ENCODE assay signal across 20 cellular contexts in genomic region chr18:74197705-74198341, GRCh38. TPM values are rescaled to one million over a fixed set of nuclear protein-coding genes. Genes with fewer than 3 reads are reported as not detected.
DNase-seq lines count a peak whose midpoint lies in the region; ATAC-seq, FAIRE-seq and TF ChIP-seq lines count a peak whose summit lies in the region.
"Had no signal": no experiment of that assay in that cellular context is flagged by ENCODE, and none has a peak within 500 bp of the region (broad histone marks: within the 10 kb centered on the region; RNA-seq: fewer than 3 reads in every experiment).

No MANE protein-coding gene starts in this region.

- H3K4me3 ChIP-seq in heart right ventricle (no peak overlapping the region), choroid plexus epithelial cell (ENCODE audit: low read depth, low read length) (no peak overlapping the region), lung (no peak overlapping the region), prostate gland (no peak overlapping the region)
- H3K4me3 ChIP-seq: ascending aorta, MG63, SK-N-MC had no signal

- H3K4me1 ChIP-seq in heart right ventricle (peaks cover 0 to 4% (median 2%) of the 10 kb centered on the region in 9 donors), lung (ENCODE audit: control insufficient read depth in 2 of 2, insufficient read depth in 2 of 2, low read length in 2 of 2) (peaks cover 0 to 14% of the 10 kb centered on the region in 2 donors), prostate gland (replicated peaks) (no peaks in the 10 kb centered on the region)
- H3K4me1 ChIP-seq: ascending aorta had no signal

- intact Hi-C loops in Right ventricle myocardium inferior (cut with DNase I), result loop anchor here (5.0 to 10.0 kb wide), 2 partner anchors 297 to 354 kb away; partner anchors contain the start of gene CNDP2
- intact Hi-C loops in heart right ventricle (cut with DNase I), result loop anchor here (2.0 to 10.0 kb wide), 12 partner anchors 95 to 359 kb away; partner anchors contain the start of gene CNDP2 (in 2 of the 10)
- intact Hi-C loops in prostate gland (cut with DNase I), result loop anchor here (2.0 to 10.0 kb wide), 2 partner anchors 147 to 357 kb away; no protein-coding TSS in a partner anchor

- TF ChIP-seq POLR2A in prostate gland (IDR thresholded peaks at IDR 0.05) (no peak), GM12892 (IDR thresholded peaks at IDR 0.05; ENCODE audit: low read depth, low read length) (no peak)

- no peaks in the 10 kb centered on the region for H3K9me3 ChIP-seq in heart right ventricle
- no peaks in the 10 kb centered on the region for H3K9me3 ChIP-seq in lung (ENCODE audit: control insufficient read depth in 2 of 2, insufficient read depth in 1 of 2, low read length in 1 of 2)
- H3K9me3 ChIP-seq in prostate gland, result no peaks in the 10 kb centered on the region
- H3K9me3 ChIP-seq: ascending aorta, MG63 had no signal

- H3K36me3 ChIP-seq in heart right ventricle (no peaks in the 10 kb centered on the region), lung (ENCODE audit: control insufficient read depth in 2 of 2, insufficient read depth in 2 of 2, low read length in 2 of 2) (no peaks in the 10 kb centered on the region), prostate gland (no peaks in the 10 kb centered on the region)
- H3K36me3 ChIP-seq: ascending aorta, MG63 had no signal

- ATAC-seq in Right ventricle myocardium inferior, result peak; percentile 16
- no peak for ATAC-seq in heart right ventricle
- ATAC-seq in lung (ENCODE audit: insufficient read depth, low FRiP score), result peak; percentile 70

- 73 to 74% methylated on average over 11 of the region's 11 CpGs for WGBS in heart right ventricle, 2 donors
- WGBS in lung, 2 donors, result 70 to 77% methylated on average over 11 of the region's 11 CpGs
- WGBS in prostate gland, result 77% methylated on average over 11 of the region's 11 CpGs

- DNase-seq in Right ventricle myocardium inferior (ENCODE audit: missing footprints) (no peak), heart right ventricle (no peak), choroid plexus epithelial cell (ENCODE audit: low read depth) (peak; percentile 11), lung (ENCODE audit: low spot score) (peak; percentile 77), ureter (ENCODE audit: low spot score) (peak; percentile 72), NCI-H446 treated with DMSO at 0.1 percent for 48 hours (lab: John Stamatoyannopoulos, UW) (no peak), prostate gland (ENCODE audit: low spot score) (no peak), GM12892 (ENCODE audit: insufficient read length) (no peak)
- DNase-seq: activated CD4-positive, alpha-beta T cell treated with anti-CD3 and anti-CD28 coated beads for 4 hours; CD4-positive, CD25-positive, alpha-beta regulatory T cell; hypothalamus; MG63; NCI-H1930; NCI-H510A treated with DMSO at 0.1 percent for 48 hours; T1000; trophoblast cell had no signal

- H3K27ac ChIP-seq in heart right ventricle, result no peak overlapping the region
- peak overlapping the region in 1 of 2 donors; percentile 89 for H3K27ac ChIP-seq in lung (ENCODE audit: low read depth in 1 of 2, low read length in 1 of 2)
- H3K27ac ChIP-seq in prostate gland, result no peak overlapping the region
- H3K27ac ChIP-seq: ascending aorta had no signal

- no peak for FAIRE-seq in GM12892 (lab: Jason Lieb, UNC)
- FAIRE-seq: A204.1 had no signal

- H3K27me3 ChIP-seq in heart right ventricle, result peaks cover 0 to 18% (median 6%) of the 10 kb centered on the region in 7 donors
- no peaks in the 10 kb centered on the region for H3K27me3 ChIP-seq in lung (ENCODE audit: control insufficient read depth, insufficient read depth)
- H3K27me3 ChIP-seq in prostate gland (replicated peaks; ENCODE audit: insufficient read depth), result no peaks in the 10 kb centered on the region
- H3K27me3 ChIP-seq: ascending aorta, MG63 had no signal

- TF ChIP-seq CTCF in heart right ventricle (IDR thresholded peaks at IDR 0.05) (no peak), choroid plexus epithelial cell (conservative IDR thresholded peaks at IDR 0.05; ENCODE audit: low read depth, low read length) (no peak), lung (IDR thresholded peaks at IDR 0.05; ENCODE audit: control extremely low read depth, extremely low read depth) (no peak), prostate gland (IDR thresholded peaks at IDR 0.05) (no peak)

RNA-seq across cellular contexts. Expression of gene TIMM21, which starts 49.5 kb away (rescaled TPM):
- total RNA-seq in Right ventricle myocardium inferior, result 151 TPM
- 100 to 1,000 TPM in 9 of 10 donors, 10 to 100 TPM in 1; 81.9 to 141 (median 122) TPM for total RNA-seq in heart right ventricle
- 10 to 100 TPM; 64.4 to 77.9 TPM for polyA plus RNA-seq in heart right ventricle
- total RNA-seq in lung, result 10 to 100 TPM; 22.1 to 26.1 TPM
- 10 to 100 TPM; 12.6 to 23.6 TPM for polyA plus RNA-seq in lung
- total RNA-seq in ureter, result 36.0 TPM
- total RNA-seq in prostate gland, result 10 to 100 TPM; 27.6 to 33.1 TPM
- 49.0 TPM for polyA plus RNA-seq in GM12892 (2012; ENCODE audit: missing spikeins)

RNA-seq across cellular contexts. Expression of gene FBXO15, which starts 50.2 kb away (rescaled TPM):
- total RNA-seq in Right ventricle myocardium inferior (not detected), heart right ventricle (1 to 10 TPM in 1 of 10 donors, under 1 TPM in 6, not detected in 3; 0.19 to 1.3 (median 0.38) TPM), lung (1 to 10 TPM; 4.1 to 9.7 TPM), ureter (2.2 TPM), prostate gland (1 to 10 TPM; 4.2 to 7.8 TPM)
- polyA plus RNA-seq in heart right ventricle (under 1 TPM; 0.14 to 0.88 TPM), lung (1 to 10 TPM; 2.6 to 6.2 TPM)
- 0.25 TPM for polyA plus RNA-seq in GM12892 (2012; ENCODE audit: missing spikeins)
- total RNA-seq: ascending aorta; CD4-positive, CD25-positive, alpha-beta regulatory T cell; posterior vena cava had no signal

Comparison
In these comparisons a context has a peak if more than half of its experiments do, and no peak if none do; other contexts are left out.
1. ATAC-seq: peak in Right ventricle myocardium inferior (single experiment) and lung (single experiment); none in heart right ventricle (0 of 8).
2. DNase-seq: peak in choroid plexus epithelial cell (single experiment), lung (single experiment) and ureter (single experiment); none in Right ventricle myocardium inferior (single experiment), heart right ventricle (0 of 2), NCI-H446 treated with DMSO at 0.1 percent for 48 hours (single experiment), prostate gland (single experiment) and GM12892 (single experiment).